15 cellular contexts compared by ENCODE assay signal in genomic region chr16:66028505-66029216, GRCh38.
DNase-seq lines count a peak whose midpoint lies in the region; ATAC-seq and TF ChIP-seq lines count a peak whose summit lies in the region.
"Had no signal": no experiment of that assay in that cellular context is flagged by ENCODE, and none has a peak within 500 bp of the region (broad histone marks: within the 10 kb centered on the region; RNA-seq: fewer than 3 reads in every experiment).

No MANE protein-coding gene starts in this region.

- no peaks in the 10 kb centered on the region for H3F3A ChIP-seq in GM23338 (replicated peaks; ENCODE audit: low read depth)

- H3K27ac Mint-ChIP-seq in GM23338 = no peak overlapping the region
- H3K27ac Mint-ChIP-seq: activated CD8-positive, alpha-beta T cell treated with anti-CD3 and anti-CD28 coated beads, Interleukin-2, amount 10 ng/mL, durations not matched to agents 7 days and 5 days; activated naive CD4-positive, alpha-beta T cell treated with anti-CD3 and anti-CD28 coated beads, Interleukin-2, amount 50 U/mL, for 72 hours; CD4-positive, alpha-beta memory T cell had no signal

- peaks cover 21% of the 10 kb centered on the region for H3K36me3 Mint-ChIP-seq in GM23338 (ENCODE audit: low read depth)
- H3K36me3 Mint-ChIP-seq: activated naive CD4-positive, alpha-beta T cell treated with anti-CD3 and anti-CD28 coated beads, Interleukin-2, amount 50 U/mL, for 72 hours; CD4-positive, alpha-beta memory T cell had no signal

- H3K4me1 Mint-ChIP-seq in GM23338 = no peaks in the 10 kb centered on the region
- H3K4me1 Mint-ChIP-seq: CD4-positive, alpha-beta memory T cell had no signal

- H4K20me1 ChIP-seq in GM23338 (replicated peaks; ENCODE audit: insufficient read depth) = no peaks in the 10 kb centered on the region

- peak; percentile 62 for ATAC-seq in foreskin keratinocyte
- ATAC-seq in GM23338 = no peak
- no peak for ATAC-seq in HG02981 (IDR thresholded peaks at IDR 0.05; ENCODE audit: unreplicated experiment)
- ATAC-seq in HG03432 (IDR thresholded peaks at IDR 0.05; ENCODE audit: unreplicated experiment) = no peak
- no peak for ATAC-seq in HG03159 (IDR thresholded peaks at IDR 0.05; ENCODE audit: unreplicated experiment)
- ATAC-seq: activated CD8-positive, alpha-beta T cell treated with anti-CD3 and anti-CD28 coated beads, Interleukin-2, amount 10 ng/mL, durations not matched to agents 7 days and 5 days; activated naive CD4-positive, alpha-beta T cell treated with anti-CD3 and anti-CD28 coated beads, Interleukin-2, amount 50 U/mL, for 72 hours; K562 had no signal

- peaks cover 4% of the 10 kb centered on the region for H3K27me3 Mint-ChIP-seq in GM23338 (ENCODE audit: insufficient read depth, low read depth, poor library complexity)
- H3K27me3 Mint-ChIP-seq: CD4-positive, alpha-beta memory T cell had no signal

- H3K27ac ChIP-seq in foreskin keratinocyte = no peak overlapping the region
- H3K27ac ChIP-seq in GM23338 (ENCODE audit: low read depth) = no peak overlapping the region

- no peak overlapping the region for H2AFZ ChIP-seq in GM23338

- H3K36me3 ChIP-seq in GM23338 (ENCODE audit: insufficient read depth) = no peaks in the 10 kb centered on the region

- H3K27me3 ChIP-seq in foreskin keratinocyte (no peaks in the 10 kb centered on the region), GM23338 (ENCODE audit: insufficient read depth) (no peaks in the 10 kb centered on the region)

- no peaks in the 10 kb centered on the region for H3K4me1 ChIP-seq in foreskin keratinocyte
- no peaks in the 10 kb centered on the region for H3K4me1 ChIP-seq in GM23338 (ENCODE audit: insufficient read depth)

- TF ChIP-seq CTCF in foreskin keratinocyte (conservative IDR thresholded peaks at IDR 0.05) (no peak), GM23338 (conservative IDR thresholded peaks at IDR 0.05; ENCODE audit: low read depth in 2 of 2) (no peak)

- H3K9me3 Mint-ChIP-seq in GM23338 = peaks cover 27% of the 10 kb centered on the region

- H3K4me2 ChIP-seq in GM23338 = no peak overlapping the region

- DNase-seq in ELR (ENCODE audit: low read depth) (peak; percentile 56), amniotic epithelial cell (ENCODE audit: low read depth) (peak; percentile 81), foreskin keratinocyte (peak in 1 of 2 donors; percentile 62), skeletal muscle cell (ENCODE audit: low read depth) (peak; percentile 60), GM23338 (ENCODE audit: low spot score) (no peak)
- DNase-seq: activated CD8-positive, alpha-beta T cell treated with anti-CD3 and anti-CD28 coated beads, Interleukin-2, amount 10 ng/mL, durations not matched to agents 7 days and 5 days; CD4-positive, alpha-beta memory T cell; effector CD4-positive, alpha-beta T cell; NCI-H2081 treated with DMSO at 0.1 percent for 48 hours; T-helper 2 cell had no signal

- 0 out of 2 replicates have a peak, but pooled peaks cover 5% of the 10 kb centered on the region for H3K9me2 ChIP-seq in GM23338 (ENCODE audit: insufficient read depth)

- H3K4me3 ChIP-seq in skeletal muscle cell (ENCODE audit: low read depth, low read length) (no peak overlapping the region), GM23338 (no peak overlapping the region)
- H3K4me3 ChIP-seq: K562 had no signal

- no peaks in the 10 kb centered on the region for H3K79me2 ChIP-seq in GM23338 (replicated peaks; ENCODE audit: insufficient read depth)

- H3K4me3 Mint-ChIP-seq in GM23338 = no peak overlapping the region
- H3K4me3 Mint-ChIP-seq: activated CD8-positive, alpha-beta T cell treated with anti-CD3 and anti-CD28 coated beads, Interleukin-2, amount 10 ng/mL, durations not matched to agents 7 days and 5 days; CD4-positive, alpha-beta memory T cell had no signal

TF ChIP-seq in GM23338, 12 proteins besides CTCF, POLR2A, EP300 and RAD21:
- TF ChIP-seq ZNF114 (CRISPR knock-in tag; IDR thresholded peaks at IDR 0.05) (no peak), NANOG (IDR thresholded peaks at IDR 0.05; ENCODE audit: borderline replicate concordance) (no peak)
TF ChIP-seq in GM23338: peak in this region for 0.
